ENCODE assay signal across 8 cellular contexts in the genomic region with DNA sequence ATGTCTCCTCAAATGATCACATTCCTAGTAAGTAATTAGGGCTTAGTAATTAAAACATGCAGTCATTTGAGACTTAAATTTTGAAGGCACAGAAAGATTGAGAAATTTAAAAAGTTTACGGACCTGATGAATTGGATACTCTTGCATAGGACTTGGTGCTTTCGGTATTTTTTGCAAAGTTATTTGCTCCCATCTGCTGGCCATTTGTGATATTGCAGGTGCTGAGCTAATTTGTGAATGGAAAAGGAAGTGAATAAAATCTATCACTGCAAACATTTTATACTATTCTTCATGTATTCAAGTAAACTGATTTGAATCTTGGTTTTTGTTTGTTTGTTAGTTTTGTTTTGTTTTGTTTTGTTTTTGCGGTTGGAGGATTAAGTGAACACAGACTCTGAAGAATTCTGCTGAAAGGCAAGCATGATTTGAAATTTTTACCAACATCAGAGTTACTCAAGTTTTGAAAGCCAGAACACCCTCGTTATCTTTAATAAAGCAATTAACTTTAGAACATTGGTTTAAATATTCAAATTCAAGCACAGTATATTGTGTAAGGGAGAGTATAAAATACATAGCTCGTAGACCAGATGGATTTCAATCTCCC.
DNase-seq lines count a peak whose midpoint lies in the region; ATAC-seq, FAIRE-seq and TF ChIP-seq lines count a peak whose summit lies in the region.

No MANE protein-coding gene starts in this region.

- CTCF ChIA-PET in RWPE1 (lab: Yijun Ruan, JAX) (interaction anchor here (0.5 to 0.8 kb wide), 3 partner anchors 12 to 1404 kb away, joined by 3 to 4 read pairs (median 3); no protein-coding TSS in a partner anchor), GM12878 (lab: Yijun Ruan, JAX) (interaction anchor here (0.7 to 2.1 kb wide), 13 partner anchors 10 to 1027 kb away, joined by 3 to 11 read pairs (median 4); no protein-coding TSS in a partner anchor)

- H3K4me1 Mint-ChIP-seq in activated T-helper 17 cell treated with anti-CD3 and anti-CD28 coated beads, Interleukin-2, amount 50 U/mL, for 72 hours: no peaks in the 10 kb centered on the region

- H3K4me1 ChIP-seq in DOHH2 (ENCODE audit: control insufficient read depth, low read length) (no peaks in the 10 kb centered on the region), HUES48 (ENCODE audit: control insufficient read depth, insufficient read depth, low read length) (peaks cover 27% of the 10 kb centered on the region), GM12878 (ENCODE audit: control insufficient read depth, insufficient read depth, low read length) (no peaks in the 10 kb centered on the region)

- TF ChIP-seq EP300 in GM12878 (IDR thresholded peaks at IDR 0.05; ENCODE audit: borderline replicate concordance in 1 of 2, control insufficient read depth in 1 of 2, low read depth in 2 of 2, low read length in 2 of 2): no peak

- in situ Hi-C loops in GM12878 (cut with MboI): loop anchor here (5.0 kb wide), 1 partner anchor 1406 kb away; no protein-coding TSS in a partner anchor

- intact Hi-C loops in GM12878 (cut with micrococcal nuclease; ENCODE audit: unreplicated experiment): loop anchor here (5.0 to 10.0 kb wide), 3 partner anchors 628 to 1406 kb away; no protein-coding TSS in a partner anchor

- no peaks in the 10 kb centered on the region for H4K20me1 ChIP-seq in DOHH2 (ENCODE audit: control insufficient read depth, insufficient read depth, low read depth, low read length)
- no peaks in the 10 kb centered on the region for H4K20me1 ChIP-seq in GM12878 (ENCODE audit: control insufficient read depth, insufficient read depth)

- TF ChIP-seq POLR2A in GM12878 (IDR thresholded peaks at IDR 0.05; ENCODE audit: low read depth, low read length): no peak
- TF ChIP-seq POLR2A in GM18505 (IDR thresholded peaks at IDR 0.05; ENCODE audit: borderline replicate concordance, extremely low read depth, insufficient read depth, insufficient read length): no peak

- no peak overlapping the region for H2AFZ ChIP-seq in GM12878 (ENCODE audit: control insufficient read depth, low read depth, low read length)

- H3K4me2 ChIP-seq in DOHH2 (ENCODE audit: low read length) (no peak overlapping the region), GM12878 (ENCODE audit: control insufficient read depth, insufficient read depth) (no peak overlapping the region)

- H3K9me3 ChIP-seq in DOHH2 (ENCODE audit: control insufficient read depth, insufficient read depth, low read length): no peaks in the 10 kb centered on the region
- no peaks in the 10 kb centered on the region for H3K9me3 ChIP-seq in HUES48 (ENCODE audit: control insufficient read depth, insufficient read depth, low read length)
- H3K9me3 ChIP-seq in GM12878 (replicated peaks; ENCODE audit: control insufficient read depth, insufficient read depth, low read length): no peaks in the 10 kb centered on the region

- BruUV-seq in GM12878 (replicated peaks; lab: Mats Ljungman, UMichigan): no TSS peak

- H3K9ac ChIP-seq in HUES48 (ENCODE audit: low read depth, low read length) (no peak overlapping the region), GM12878 (ENCODE audit: control insufficient read depth, insufficient read depth, low read length) (no peak overlapping the region)

- DNase-seq in RWPE1 (ENCODE audit: low spot score): peak; percentile 18
- peak; percentile 11 for DNase-seq in GM12878 (ENCODE audit: low read depth, low spot score)
- peak; percentile 70 for DNase-seq in islet precursor cell
- DNase-seq in stimulated activated CD4-positive, alpha-beta T cell treated with anti-CD3 and anti-CD28 coated beads, Interleukin-1b, Interleukin-23, amount 100 ng/mL, for 4 hours (ENCODE audit: low read depth in 2 of 2): peak; percentile 1

- no peaks in the 10 kb centered on the region for H3K9me3 Mint-ChIP-seq in activated T-helper 17 cell treated with anti-CD3 and anti-CD28 coated beads, Interleukin-2, amount 50 U/mL, for 72 hours

- WGBS in GM12878 (ENCODE audit: insufficient coverage, insufficient replicate concordance, low lambda C conversion rate, missing lambda C conversion rate): 1% methylated on average over 5 of the region's 5 CpGs

- POLR2A ChIA-PET in RWPE1 (lab: Yijun Ruan, JAX; ENCODE audit: low non-redundant PET): no interaction called here
- POLR2A ChIA-PET in GM12878 (lab: Charles Lee): no interaction called here

- TF ChIP-seq RAD21 in GM12878 (IDR thresholded peaks at IDR 0.05; ENCODE audit: insufficient read depth, low read depth, low read length): peak; percentile 83

- H3K4me3 ChIP-seq in DOHH2 (ENCODE audit: low read length): no peak overlapping the region
- peak overlapping the region; percentile 44 for H3K4me3 ChIP-seq in HUES48 (ENCODE audit: low read depth, low read length)
- no peak overlapping the region for H3K4me3 ChIP-seq in GM12878

- H3K36me3 Mint-ChIP-seq in activated T-helper 17 cell treated with anti-CD3 and anti-CD28 coated beads, Interleukin-2, amount 50 U/mL, for 72 hours (ENCODE audit: low read depth): no peaks in the 10 kb centered on the region

- H3F3A ChIP-seq in DOHH2 (ENCODE audit: control insufficient read depth, insufficient read depth): no peaks in the 10 kb centered on the region

- RAD21 ChIA-PET in GM12878 (lab: Charles Lee; ENCODE audit: unreplicated experiment): interaction anchor here (1.3 to 1.7 kb wide), 3 partner anchors 13 to 1027 kb away, joined by 4 to 6 read pairs (median 5); no protein-coding TSS in a partner anchor

- no peaks in the 10 kb centered on the region for H3K36me3 ChIP-seq in DOHH2 (ENCODE audit: control insufficient read depth, low read length)
- H3K36me3 ChIP-seq in HUES48 (ENCODE audit: control insufficient read depth, insufficient read depth, low read length): no peaks in the 10 kb centered on the region
- no peaks in the 10 kb centered on the region for H3K36me3 ChIP-seq in GM12878 (ENCODE audit: control insufficient read depth in 2 of 2, insufficient read depth in 2 of 2, low read length in 1 of 2)

- H3K4me3 Mint-ChIP-seq in activated T-helper 17 cell treated with anti-CD3 and anti-CD28 coated beads, Interleukin-2, amount 50 U/mL, for 72 hours: no peak overlapping the region

- H3K27me3 ChIP-seq in DOHH2 (ENCODE audit: control insufficient read depth, low read length) (no peaks in the 10 kb centered on the region), HUES48 (ENCODE audit: control insufficient read depth, insufficient read depth, low read length) (no peaks in the 10 kb centered on the region), GM12878 (replicated peaks in 1 of 2; ENCODE audit: control insufficient read depth in 2 of 2, insufficient read depth in 2 of 2, low read length in 1 of 2) (no peaks in the 10 kb centered on the region)

- H3K9me2 ChIP-seq in DOHH2 (replicated peaks; ENCODE audit: control insufficient read depth, low read length): no peaks in the 10 kb centered on the region

- H3K27ac ChIP-seq in DOHH2 (ENCODE audit: low read depth, low read length): no peak overlapping the region
- H3K27ac ChIP-seq in HUES48 (ENCODE audit: low read depth, low read length): no peak overlapping the region
- no peak overlapping the region for H3K27ac ChIP-seq in RWPE1
- H3K27ac ChIP-seq in GM12878 (ENCODE audit: control insufficient read depth, insufficient read depth): no peak overlapping the region

- FAIRE-seq in GM12878 (lab: Jason Lieb, UNC): peak; percentile 64

- no peak overlapping the region for H3K27ac Mint-ChIP-seq in activated T-helper 17 cell treated with anti-CD3 and anti-CD28 coated beads, Interleukin-2, amount 50 U/mL, for 72 hours

- SMC1A ChIA-PET in GM12878 (lab: Charles Lee; ENCODE audit: uncharacterized antibody, unreplicated experiment): interaction anchor here (0.7 to 1.6 kb wide), 8 partner anchors 10 to 1009 kb away, joined by 3 to 6 read pairs (median 3); no protein-coding TSS in a partner anchor

- peaks cover 3% of the 10 kb centered on the region for H3K27me3 Mint-ChIP-seq in activated T-helper 17 cell treated with anti-CD3 and anti-CD28 coated beads, Interleukin-2, amount 50 U/mL, for 72 hours

- peak; percentile 51 for ATAC-seq in GM12878
- no peak for ATAC-seq in activated T-helper 17 cell treated with anti-CD3 and anti-CD28 coated beads, Interleukin-2, amount 50 U/mL, for 72 hours (replicated peaks)
- ATAC-seq in GM18505 (IDR thresholded peaks at IDR 0.05; ENCODE audit: unreplicated experiment): no peak

- TF ChIP-seq CTCF in DOHH2 (IDR thresholded peaks at IDR 0.05; ENCODE audit: low read depth, low read length, poor library complexity, severe bottlenecking) (peak; percentile 84), RWPE1 (conservative IDR thresholded peaks at IDR 0.05; ENCODE audit: low read depth) (peak; percentile 88), GM12878 (IDR thresholded peaks at IDR 0.05 in 2 of 3, conservative IDR thresholded peaks at IDR 0.05 in 1 of 3; ENCODE audit: control insufficient read depth in 2 of 3, extremely low read depth in 1 of 3, insufficient read depth in 1 of 3, low read depth in 3 of 3, low read length in 3 of 3) (peak; percentile 72 to 81 (median 78))

- H3K79me2 ChIP-seq in DOHH2 (ENCODE audit: control insufficient read depth, low read length) (no peaks in the 10 kb centered on the region), GM12878 (ENCODE audit: control insufficient read depth, insufficient read depth, low read length) (no peaks in the 10 kb centered on the region)

TF ChIP-seq in GM12878, 131 proteins besides CTCF, POLR2A, EP300 and RAD21:
- TF ChIP-seq SMC3 (IDR thresholded peaks at IDR 0.05; ENCODE audit: borderline replicate concordance, low read length): peak; percentile 74
- TF ChIP-seq RB1 (IDR thresholded peaks at IDR 0.05; ENCODE audit: borderline replicate concordance): no peak

Comparison
In these comparisons a context has a peak if more than half of its experiments do, and no peak if none do; other contexts are left out.
1. DNase-seq: peak in every context shown above with its lines; median percentile 70 in islet precursor cell; 18 in RWPE1; 11 in GM12878; 1 in stimulated activated CD4-positive, alpha-beta T cell treated with anti-CD3 and anti-CD28 coated beads, Interleukin-1b, Interleukin-23, amount 100 ng/mL, for 4 hours.